1 cellular context compared by ENCODE assay signal in the genomic region with DNA sequence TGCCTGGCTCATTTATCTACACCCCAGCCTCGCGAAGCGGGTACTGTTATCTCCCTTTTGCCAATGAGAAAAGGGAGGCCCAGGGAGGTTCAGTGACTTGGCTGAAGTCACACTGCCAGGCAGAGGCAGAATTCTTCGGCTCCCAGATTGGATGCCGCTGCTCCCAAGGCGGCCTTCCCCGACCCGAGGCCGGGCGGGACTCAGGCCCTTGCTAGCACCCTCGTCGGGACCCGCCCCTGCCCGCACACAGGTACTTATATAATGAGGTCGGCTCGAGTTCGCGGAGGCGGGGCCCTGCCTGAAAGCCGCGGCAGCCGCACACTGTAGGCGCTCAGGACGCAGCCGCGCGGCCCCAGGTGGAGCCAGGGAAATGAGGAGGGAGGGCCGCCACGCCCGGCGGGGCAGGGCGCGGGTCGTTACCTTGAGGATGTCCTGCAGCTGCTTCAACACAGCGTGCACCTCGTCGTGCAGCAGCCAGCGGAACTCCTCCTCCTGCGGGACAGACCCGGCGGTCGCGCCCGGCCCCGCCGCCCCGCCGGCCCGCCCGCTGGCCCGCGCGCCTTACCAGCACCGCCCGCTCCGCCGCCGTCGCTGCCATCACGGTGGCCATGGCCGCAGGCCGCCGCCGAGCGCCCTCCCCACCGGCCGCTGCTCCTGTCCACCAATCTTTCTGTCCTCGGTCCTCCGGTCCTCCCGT.
TF ChIP-seq lines count a peak whose summit lies in the region.

A gene with protein sequence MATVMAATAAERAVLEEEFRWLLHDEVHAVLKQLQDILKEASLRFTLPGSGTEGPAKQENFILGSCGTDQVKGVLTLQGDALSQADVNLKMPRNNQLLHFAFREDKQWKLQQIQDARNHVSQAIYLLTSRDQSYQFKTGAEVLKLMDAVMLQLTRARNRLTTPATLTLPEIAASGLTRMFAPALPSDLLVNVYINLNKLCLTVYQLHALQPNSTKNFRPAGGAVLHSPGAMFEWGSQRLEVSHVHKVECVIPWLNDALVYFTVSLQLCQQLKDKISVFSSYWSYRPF (minus strand): TSS at position 672 of the 697 bp plus-strand sequence. CDS start 62 bp downstream, at position 610.

TF ChIP-seq in endothelial cell of umbilical vein, 7 proteins besides CTCF, POLR2A, EP300 and RAD21 (continued from another document):
- no peak for TF ChIP-seq JUN (IDR thresholded peaks at IDR 0.05; ENCODE audit: borderline replicate concordance, insufficient read depth, insufficient read length, low read depth)
